ENCODE assay signal across 13 cellular contexts in genomic region chr10:5550621-5551530, GRCh38. TPM values are rescaled to one million over a fixed set of nuclear protein-coding genes. Genes with fewer than 3 reads are reported as not detected.
DNase-seq lines count a peak whose midpoint lies in the region; ATAC-seq and TF ChIP-seq lines count a peak whose summit lies in the region.
"Had no signal": no experiment of that assay in that cellular context is flagged by ENCODE, and none has a peak within 500 bp of the region (broad histone marks: within the 10 kb centered on the region; RNA-seq: fewer than 3 reads in every experiment).

No MANE protein-coding gene starts in this region.

- H3K9me2 ChIP-seq in Loucy (replicated peaks; ENCODE audit: low read depth, low read length): no peaks in the 10 kb centered on the region

- H3K27me3 ChIP-seq in CD8-positive, alpha-beta T cell (ENCODE audit: insufficient read depth, low read length): no peaks in the 10 kb centered on the region
- no peaks in the 10 kb centered on the region for H3K27me3 ChIP-seq in Loucy (ENCODE audit: insufficient read depth, low read length, poor library complexity, severe bottlenecking)
- no peaks in the 10 kb centered on the region for H3K27me3 ChIP-seq in upper lobe of left lung

- peaks cover 26% of the 10 kb centered on the region for H3K4me1 Mint-ChIP-seq in CD8-positive, alpha-beta T cell (ENCODE audit: low read depth)
- peaks cover 18 to 42% (median 30%) of the 10 kb centered on the region in 4 donors for H3K4me1 Mint-ChIP-seq in naive thymus-derived CD8-positive, alpha-beta T cell

- no peak overlapping the region for H3K4me3 ChIP-seq in CD8-positive, alpha-beta T cell (ENCODE audit: low read depth, low read length)
- no peak overlapping the region for H3K4me3 ChIP-seq in Loucy (ENCODE audit: low read length, poor library complexity, severe bottlenecking)
- H3K4me3 ChIP-seq in astrocyte of the spinal cord (ENCODE audit: low read depth, low read length): no peak overlapping the region
- no peak overlapping the region for H3K4me3 ChIP-seq in upper lobe of left lung

- WGBS in upper lobe of left lung, 2 donors: 87% methylated on average over 11 to 17 of the region's 17 CpGs

- no peaks in the 10 kb centered on the region for H3F3A ChIP-seq in Loucy (ENCODE audit: low read depth)

- no peaks in the 10 kb centered on the region for H3K9me3 Mint-ChIP-seq in CD8-positive, alpha-beta T cell
- H3K9me3 Mint-ChIP-seq in naive thymus-derived CD8-positive, alpha-beta T cell: no peaks in the 10 kb centered on the region
- H3K9me3 Mint-ChIP-seq: activated CD8-positive, alpha-beta T cell treated with anti-CD3 and anti-CD28 coated beads for 36 hours had no signal

- no peak for TF ChIP-seq CTCF in CD8-positive, alpha-beta T cell (IDR thresholded peaks at IDR 0.05)
- no peak for TF ChIP-seq CTCF in Loucy (conservative IDR thresholded peaks at IDR 0.05; ENCODE audit: low read length)
- TF ChIP-seq CTCF in astrocyte of the spinal cord (IDR thresholded peaks at IDR 0.05; ENCODE audit: low read depth, low read length): no peak
- no peak for TF ChIP-seq CTCF in upper lobe of left lung (IDR thresholded peaks at IDR 0.05)

- H3K27ac Mint-ChIP-seq in CD8-positive, alpha-beta T cell: peak overlapping the region; percentile 2
- H3K27ac Mint-ChIP-seq in naive thymus-derived CD8-positive, alpha-beta T cell: peak overlapping the region in 6 of 10 donors; percentile 19 to 75 (median 33)

- ATAC-seq in CD8-positive, alpha-beta T cell: no peak
- ATAC-seq in naive thymus-derived CD8-positive, alpha-beta T cell: no peak
- no peak for ATAC-seq in upper lobe of left lung (ENCODE audit: low FRiP score in 2 of 2)
- no peak for ATAC-seq in HG02884 (IDR thresholded peaks at IDR 0.05; ENCODE audit: unreplicated experiment)
- ATAC-seq: Panc1 had no signal

- POLR2A ChIA-PET in CD8-positive, alpha-beta T cell (lab: Charles Lee): no interaction called here
- POLR2A ChIA-PET in naive thymus-derived CD8-positive, alpha-beta T cell (lab: Charles Lee): no interaction called here

- no peak for TF ChIP-seq EP300 in upper lobe of left lung (IDR thresholded peaks at IDR 0.05)

- no peaks in the 10 kb centered on the region for H3K36me3 Mint-ChIP-seq in CD8-positive, alpha-beta T cell
- H3K36me3 Mint-ChIP-seq in naive thymus-derived CD8-positive, alpha-beta T cell: no peaks in the 10 kb centered on the region

- no peak for DNase-seq in CD8-positive, alpha-beta T cell
- DNase-seq in astrocyte of the spinal cord (ENCODE audit: low read depth, low spot score) (peak; percentile 50), T-helper 2 cell (no peak), upper lobe of left lung (no peak)
- peak in 1 of 10 donors; percentile 41 for DNase-seq in naive thymus-derived CD8-positive, alpha-beta T cell
- DNase-seq in activated CD8-positive, alpha-beta memory T cell treated with anti-CD3 and anti-CD28 coated beads for 24 hours: no peak
- DNase-seq: retina had no signal

- no peaks in the 10 kb centered on the region for H4K20me1 ChIP-seq in Loucy (ENCODE audit: insufficient read depth, low read length, poor library complexity, severe bottlenecking)

- peak overlapping the region; percentile 49 for H3K9ac ChIP-seq in Loucy (ENCODE audit: low read depth, low read length, poor library complexity, severe bottlenecking)

- intact Hi-C loops in CD8-positive, alpha-beta T cell (cut with DNase I, micrococcal nuclease): loop anchor here in 1 of 2 experiments (1.0 kb wide), 1 partner anchor 23 kb away; no protein-coding TSS in a partner anchor

- in situ Hi-C loops in astrocyte of the spinal cord (cut with HindIII; ENCODE audit: low sequenced_read_pairs): no loop called here

- H3K4me3 Mint-ChIP-seq in CD8-positive, alpha-beta T cell: no peak overlapping the region
- peak overlapping the region in 5 of 10 donors; percentile 10 to 78 (median 22) for H3K4me3 Mint-ChIP-seq in naive thymus-derived CD8-positive, alpha-beta T cell
- H3K4me3 Mint-ChIP-seq: activated CD8-positive, alpha-beta T cell treated with anti-CD3 and anti-CD28 coated beads for 36 hours had no signal

- peaks cover 43% of the 10 kb centered on the region for H3K4me1 ChIP-seq in CD8-positive, alpha-beta T cell (ENCODE audit: insufficient read depth, low read length)
- peaks cover 55% of the 10 kb centered on the region for H3K4me1 ChIP-seq in Loucy (ENCODE audit: insufficient read depth, low read length, poor library complexity, severe bottlenecking)
- peaks cover 29 to 57% (median 44%) of the 10 kb centered on the region in 4 donors for H3K4me1 ChIP-seq in upper lobe of left lung

- no peak for TF ChIP-seq POLR2A in upper lobe of left lung (IDR thresholded peaks at IDR 0.05)

- no peaks in the 10 kb centered on the region for H3K36me3 ChIP-seq in CD8-positive, alpha-beta T cell (ENCODE audit: insufficient read depth, low read length)
- no peaks in the 10 kb centered on the region for H3K36me3 ChIP-seq in Loucy (ENCODE audit: insufficient read depth, low read length)
- H3K36me3 ChIP-seq in upper lobe of left lung: no peaks in the 10 kb centered on the region

- no peaks in the 10 kb centered on the region for H3K9me3 ChIP-seq in CD8-positive, alpha-beta T cell (ENCODE audit: low read length)
- H3K9me3 ChIP-seq in Loucy (ENCODE audit: insufficient read depth, low read depth, low read length): no peaks in the 10 kb centered on the region
- H3K9me3 ChIP-seq in upper lobe of left lung: no peaks in the 10 kb centered on the region

- H2AFZ ChIP-seq in Loucy (ENCODE audit: low read length): no peak overlapping the region

- no peaks in the 10 kb centered on the region for H3K79me2 ChIP-seq in Loucy (ENCODE audit: insufficient read depth, low read length)

- H3K4me2 ChIP-seq in Loucy (ENCODE audit: low read depth, low read length, poor library complexity, severe bottlenecking): peak overlapping the region; percentile 59

- no peaks in the 10 kb centered on the region for H3K27me3 Mint-ChIP-seq in CD8-positive, alpha-beta T cell (ENCODE audit: low read depth)
- peaks cover 0 to 2% (median 0%) of the 10 kb centered on the region in 5 donors for H3K27me3 Mint-ChIP-seq in naive thymus-derived CD8-positive, alpha-beta T cell
- H3K27me3 Mint-ChIP-seq: activated CD8-positive, alpha-beta T cell treated with anti-CD3 and anti-CD28 coated beads for 36 hours had no signal

- no peak overlapping the region for H3K27ac ChIP-seq in CD8-positive, alpha-beta T cell (ENCODE audit: low read depth, low read length)
- peak overlapping the region in 1 of 4 donors; percentile 20 for H3K27ac ChIP-seq in upper lobe of left lung
- H3K27ac ChIP-seq: HL-60 had no signal

- CTCF ChIA-PET in CD8-positive, alpha-beta T cell (lab: Charles Lee): no interaction called here

RNA-seq across cellular contexts. Expression of gene CALML3, which starts 26.1 kb away (rescaled TPM):
- total RNA-seq in CD8-positive, alpha-beta T cell: not detected
- not detected for total RNA-seq in naive thymus-derived CD8-positive, alpha-beta T cell
- polyA plus RNA-seq in naive thymus-derived CD8-positive, alpha-beta T cell: not detected
- not detected for total RNA-seq in upper lobe of left lung
- total RNA-seq: activated CD8-positive, alpha-beta T cell treated with anti-CD3 and anti-CD28 coated beads for 36 hours had no signal

RNA-seq across cellular contexts. Expression of gene CALML5, which starts 51.5 kb away (rescaled TPM):
- total RNA-seq in CD8-positive, alpha-beta T cell: not detected
- total RNA-seq in naive thymus-derived CD8-positive, alpha-beta T cell: not detected
- polyA plus RNA-seq in naive thymus-derived CD8-positive, alpha-beta T cell: not detected
- not detected for total RNA-seq in upper lobe of left lung
- total RNA-seq: activated CD8-positive, alpha-beta T cell treated with anti-CD3 and anti-CD28 coated beads for 36 hours; cerebellum had no signal
